ENCODE assay signal across 24 cellular contexts in the genomic region with DNA sequence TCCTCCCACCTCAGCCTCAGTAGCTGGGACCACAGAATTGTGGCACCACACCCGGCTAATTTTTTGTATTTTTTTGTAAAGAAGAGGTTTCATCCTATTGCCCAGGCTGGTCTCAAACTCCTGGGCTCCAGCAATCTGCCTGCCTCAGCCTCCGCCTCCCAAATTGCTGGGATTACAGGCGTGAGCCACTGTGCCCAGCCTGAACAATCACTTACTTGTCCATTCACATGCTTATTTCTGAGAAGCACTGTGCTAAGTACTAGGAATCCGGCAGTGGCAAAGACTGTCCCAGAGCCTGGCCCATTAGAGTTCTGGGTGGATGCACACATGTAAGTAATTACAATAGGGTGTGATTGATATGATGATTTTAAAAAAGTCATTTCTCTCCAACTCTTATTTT.
DNase-seq lines count a peak whose midpoint lies in the region; ATAC-seq, FAIRE-seq and TF ChIP-seq lines count a peak whose summit lies in the region.
"Had no signal": no experiment of that assay in that cellular context is flagged by ENCODE, and none has a peak within 500 bp of the region (broad histone marks: within the 10 kb centered on the region; RNA-seq: fewer than 3 reads in every experiment).

No MANE protein-coding gene starts in this region.

- H3K9me3 ChIP-seq in H9 (ENCODE audit: control insufficient read depth, low read depth, low read length) (no peaks in the 10 kb centered on the region), adipocyte (ENCODE audit: control insufficient read depth, low read length) (no peaks in the 10 kb centered on the region), right atrium auricular region (no peaks in the 10 kb centered on the region)
- H3K9me3 ChIP-seq: SK-N-SH had no signal

- ATAC-seq in activated naive CD4-positive, alpha-beta T cell treated with anti-CD3 and anti-CD28 coated beads, Interleukin-2, amount 50 U/mL, for 72 hours = no peak
- ATAC-seq: HCT116, PC-3 had no signal

- H4K20me1 ChIP-seq in H9 (ENCODE audit: control insufficient read depth, insufficient read depth, insufficient read length) = no peaks in the 10 kb centered on the region

- no peak overlapping the region for H2BK120ac ChIP-seq in H9 (ENCODE audit: low read depth, low read length, poor library complexity, severe bottlenecking)

- H3K23me2 ChIP-seq in H9 (ENCODE audit: insufficient read length, low read depth, low read length, poor library complexity, severe bottlenecking) = no peaks in the 10 kb centered on the region

- no peaks in the 10 kb centered on the region for H3K36me3 Mint-ChIP-seq in H9 (ENCODE audit: insufficient read depth in 1 of 3, low read depth in 3 of 3)
- H3K36me3 Mint-ChIP-seq in activated naive CD4-positive, alpha-beta T cell treated with anti-CD3 and anti-CD28 coated beads, Interleukin-2, amount 50 U/mL, for 72 hours = no peaks in the 10 kb centered on the region
- H3K36me3 Mint-ChIP-seq: CD8-positive, alpha-beta memory T cell had no signal

- no peak overlapping the region for H3T11ph ChIP-seq in H9 (ENCODE audit: low read length)

- no CpG with 5 or more reads among the region's 4 CpGs for WGBS in H9 (ENCODE audit: extremely low coverage, insufficient read length, low lambda C conversion rate)

- no peak overlapping the region for H4K5ac ChIP-seq in H9 (ENCODE audit: insufficient read length, low read depth, low read length)

- H3K4me3 Mint-ChIP-seq in H9 = no peak overlapping the region

- H2BK20ac ChIP-seq in H9 (ENCODE audit: low read depth, low read length, poor library complexity, severe bottlenecking) = no peak overlapping the region

- H3K9me3 Mint-ChIP-seq in H9 = no peaks in the 10 kb centered on the region
- no peaks in the 10 kb centered on the region for H3K9me3 Mint-ChIP-seq in activated naive CD4-positive, alpha-beta T cell treated with anti-CD3 and anti-CD28 coated beads, Interleukin-2, amount 50 U/mL, for 72 hours

- H3K9ac ChIP-seq in H9 (ENCODE audit: extremely low read depth, insufficient read length, low read length) (no peak overlapping the region), adipocyte (ENCODE audit: low read length) (no peak overlapping the region)
- H3K9ac ChIP-seq: SK-N-SH had no signal

- H3K27ac Mint-ChIP-seq in H9 = no peak overlapping the region
- no peak overlapping the region for H3K27ac Mint-ChIP-seq in activated naive CD4-positive, alpha-beta T cell treated with anti-CD3 and anti-CD28 coated beads, Interleukin-2, amount 50 U/mL, for 72 hours
- H3K27ac Mint-ChIP-seq: CD8-positive, alpha-beta memory T cell had no signal

- no peaks in the 10 kb centered on the region for H3K27me3 Mint-ChIP-seq in H9 (ENCODE audit: low read depth)
- H3K27me3 Mint-ChIP-seq: CD8-positive, alpha-beta memory T cell had no signal

- TF ChIP-seq CTCF in H9 (conservative IDR thresholded peaks at IDR 0.05) = no peak
- TF ChIP-seq CTCF in right atrium auricular region (IDR thresholded peaks at IDR 0.05) = no peak

- no peak overlapping the region for H2BK15ac ChIP-seq in H9 (ENCODE audit: low read depth, low read length)

- H3K27me3 ChIP-seq in H9 (ENCODE audit: insufficient read depth, low read length) (no peaks in the 10 kb centered on the region), adipocyte (replicated peaks; ENCODE audit: control insufficient read depth, insufficient read depth, low read length) (no peaks in the 10 kb centered on the region), right atrium auricular region (no peaks in the 10 kb centered on the region)

- no peak overlapping the region for H3K18ac ChIP-seq in H9 (ENCODE audit: insufficient read length, low read depth, low read length)

- no peak overlapping the region for H2AK5ac ChIP-seq in H9 (ENCODE audit: insufficient read length, low read length)

- H4K8ac ChIP-seq in H9 (replicated peaks; ENCODE audit: insufficient read length, low read depth, low read length) = no peak overlapping the region

- no peak overlapping the region for H2AFZ ChIP-seq in H9 (ENCODE audit: low read length)

- H3K4me1 Mint-ChIP-seq in H9 = peaks cover 0 to 6% of the 10 kb centered on the region in 2 experiments; a peak in 2 of 4 replicates
- H3K4me1 Mint-ChIP-seq: CD8-positive, alpha-beta memory T cell had no signal

- no peak for FAIRE-seq in urothelium cell line (lab: Jason Lieb, UNC)
- FAIRE-seq: G401.6 had no signal

- H3K4me2 ChIP-seq in H9 (ENCODE audit: insufficient read depth, insufficient read length, low read length) = no peak overlapping the region
- H3K4me2 ChIP-seq: SK-N-SH had no signal

- no peaks in the 10 kb centered on the region for H3K79me2 ChIP-seq in H9 (ENCODE audit: insufficient read depth, low read length)

- H3K4me3 ChIP-seq in adipocyte (ENCODE audit: low read length) (peak overlapping the region; percentile 32), right atrium auricular region (no peak overlapping the region)

- H3K23ac ChIP-seq in H9 (ENCODE audit: insufficient read length, low read depth, low read length) = no peak overlapping the region

- H2BK5ac ChIP-seq in H9 (ENCODE audit: insufficient read length, low read length) = no peak overlapping the region

- H4K91ac ChIP-seq in H9 (ENCODE audit: insufficient read length, low read depth, low read length) = no peak overlapping the region

- H3K79me1 ChIP-seq in H9 (ENCODE audit: insufficient read depth, low read depth, low read length, poor library complexity, severe bottlenecking) = no peaks in the 10 kb centered on the region

- DNase-seq in H9 (peak; percentile 38), adipocyte (ENCODE audit: low read depth) (no peak), inferior parietal cortex (ENCODE audit: extremely low spot score) (peak; percentile 25), superior temporal gyrus (ENCODE audit: extremely low spot score) (peak; percentile 64), urothelium cell line (ENCODE audit: low spot score) (no peak), right atrium auricular region (ENCODE audit: low spot score) (no peak), SIG-M5 treated with dmso at 0.1 percent for 504 hours (lab: John Stamatoyannopoulos, UW; ENCODE audit: unreplicated experiment) (no peak)
- DNase-seq in activated naive CD4-positive, alpha-beta T cell treated with anti-CD3 and anti-CD28 coated beads, Interleukin-2, amount 50 U/mL, for 72 hours (ENCODE audit: low spot score in 2 of 2) = no peak
- DNase-seq: AML-193; CD8-positive, alpha-beta memory T cell; GOT3; Karpas-422; NCI-H1694; NCI-H2081 treated with DMSO at 0.1 percent for 48 hours; NCI-H2171 treated with DMSO at 0.1 percent for 48 hours; NCI-H524 treated with DMSO at 0.1 percent for 48 hours; NCI-H82; PC-3; RPMI8226; SHP77; SK-N-SH had no signal

- H3K27ac ChIP-seq in H9 (ENCODE audit: insufficient read length, low read depth, low read length) (no peak overlapping the region), right atrium auricular region (no peak overlapping the region)
- H3K27ac ChIP-seq: C4-2B had no signal

- no peak overlapping the region for H2BK12ac ChIP-seq in H9 (ENCODE audit: insufficient read length, low read depth, low read length)

- H3K36me3 ChIP-seq in adipocyte (ENCODE audit: control insufficient read depth, insufficient read depth, low read length, severe bottlenecking) (no peaks in the 10 kb centered on the region), right atrium auricular region (no peaks in the 10 kb centered on the region)

- H3K14ac ChIP-seq in H9 (ENCODE audit: insufficient read depth, low read length) = no peak overlapping the region

- H3K4me1 ChIP-seq in H9 (ENCODE audit: insufficient read depth, low read length) (no peaks in the 10 kb centered on the region), adipocyte (ENCODE audit: control insufficient read depth, insufficient read depth, low read length) (no peaks in the 10 kb centered on the region), right atrium auricular region (no peaks in the 10 kb centered on the region)

- no peak overlapping the region for H3K4ac ChIP-seq in H9 (ENCODE audit: low read depth, low read length)

- H3K56ac ChIP-seq in H9 (ENCODE audit: insufficient read length, low read depth, low read length) = no peak overlapping the region

Comparison
In these comparisons a context has a peak if more than half of its experiments do, and no peak if none do; other contexts are left out.
1. DNase-seq: peak in H9 (single experiment), inferior parietal cortex (single experiment) and superior temporal gyrus (single experiment); none in adipocyte (single experiment), activated naive CD4-positive, alpha-beta T cell treated with anti-CD3 and anti-CD28 coated beads, Interleukin-2, amount 50 U/mL, for 72 hours (0 of 2), urothelium cell line (single experiment), right atrium auricular region (single experiment) and SIG-M5 treated with dmso at 0.1 percent for 504 hours (single experiment).